ENCODE assay signal across 14 cellular contexts in the genomic region with DNA sequence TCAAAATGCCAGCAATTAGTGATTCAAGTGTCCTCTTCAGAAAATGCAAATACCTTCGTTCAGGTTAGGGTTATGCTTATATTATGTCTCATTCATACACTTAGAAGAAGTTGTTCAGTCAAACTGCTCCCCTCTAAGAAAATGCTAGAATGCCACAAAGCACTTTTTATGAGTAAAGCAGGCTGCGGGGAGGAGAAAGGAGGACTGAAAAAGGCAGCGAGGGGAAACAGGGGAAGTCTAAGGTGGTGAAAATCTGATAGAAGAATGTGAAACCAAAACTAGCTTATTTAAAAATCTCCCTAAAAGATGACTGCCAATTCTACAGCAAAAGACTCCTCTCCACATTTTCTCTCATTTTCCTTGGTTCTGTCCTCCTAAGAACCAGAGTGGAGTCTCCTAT.
DNase-seq lines count a peak whose midpoint lies in the region; ATAC-seq and FAIRE-seq lines count a peak whose summit lies in the region.
"Had no signal": no experiment of that assay in that cellular context is flagged by ENCODE, and none has a peak within 500 bp of the region (broad histone marks: within the 10 kb centered on the region; RNA-seq: fewer than 3 reads in every experiment).

No MANE protein-coding gene starts in this region.

- FAIRE-seq in GM19239 (lab: Jason Lieb, UNC) (peak; percentile 86), RCC 7860 (lab: Jason Lieb, UNC) (no peak)
- FAIRE-seq: frontal cortex had no signal

- H3K4me2 ChIP-seq in BLaER1: peak overlapping the region; percentile 27

- H3K36me3 ChIP-seq in BLaER1: no peaks in the 10 kb centered on the region
- H3K36me3 ChIP-seq: colonic mucosa had no signal

- H3K9ac ChIP-seq in BLaER1: no peak overlapping the region

- H3K4me1 ChIP-seq in BLaER1: peaks cover 21% of the 10 kb centered on the region
- H3K4me1 ChIP-seq: colonic mucosa had no signal

- H3K27ac ChIP-seq in BLaER1: no peak overlapping the region
- H3K27ac ChIP-seq: colonic mucosa had no signal

- H3K27me3 ChIP-seq in BLaER1: no peaks in the 10 kb centered on the region
- H3K27me3 ChIP-seq: colonic mucosa had no signal

- H4K20me1 ChIP-seq in BLaER1: no peaks in the 10 kb centered on the region

- no peak overlapping the region for H3K4me3 ChIP-seq in BLaER1
- H3K4me3 ChIP-seq: colonic mucosa had no signal

- ATAC-seq in HG02642 (IDR thresholded peaks at IDR 0.05; ENCODE audit: poor library complexity, unreplicated experiment) (peak; percentile 85), HG03439 (IDR thresholded peaks at IDR 0.05; ENCODE audit: unreplicated experiment) (peak; percentile 79)

- H3K9me3 ChIP-seq in BLaER1: peaks cover 22% of the 10 kb centered on the region
- H3K9me3 ChIP-seq: colonic mucosa had no signal

- DNase-seq in GM19239 (ENCODE audit: insufficient read length, low spot score) (peak; percentile 7), DMS53 (lab: John Stamatoyannopoulos, UW) (no peak), NCI-H146 (lab: John Stamatoyannopoulos, UW) (no peak), activated gamma-delta T cell (lab: John Stamatoyannopoulos, UW) (no peak), RCC 7860 (ENCODE audit: low spot score) (no peak)
- DNase-seq: activated CD4-positive, alpha-beta T cell treated with anti-CD3 and anti-CD28 coated beads for 4 hours; activated naive CD4-positive, alpha-beta T cell treated with anti-CD3 and anti-CD28 coated beads, Interleukin-2, amount 50 U/mL, for 16 hours; colonic mucosa; HCEC 1CT; NCI-H526 treated with DMSO at 0.1 percent for 48 hours had no signal
